Comparison of ENCODE assay signal across 18 cellular contexts in genomic region chr21:46220847-46221246, GRCh38. TPM values are rescaled to one million over a fixed set of nuclear protein-coding genes. Genes with fewer than 3 reads are reported as not detected.
DNase-seq lines count a peak whose midpoint lies in the region; ATAC-seq, FAIRE-seq and TF ChIP-seq lines count a peak whose summit lies in the region.
"Had no signal": no experiment of that assay in that cellular context is flagged by ENCODE, and none has a peak within 500 bp of the region (broad histone marks: within the 10 kb centered on the region; RNA-seq: fewer than 3 reads in every experiment).

No MANE protein-coding gene starts in this region.

- no peak for ATAC-seq in central memory CD8-positive, alpha-beta T cell (replicated peaks; ENCODE audit: extremely low read depth, poor library complexity, severe bottlenecking)
- ATAC-seq in memory B cell (ENCODE audit: low read depth) (no peak), HG03159 (IDR thresholded peaks at IDR 0.05; ENCODE audit: unreplicated experiment) (no peak)

- peak overlapping the region; percentile 39 for H3K27ac Mint-ChIP-seq in Calu3 (ENCODE audit: unreplicated experiment)
- H3K27ac Mint-ChIP-seq in central memory CD8-positive, alpha-beta T cell (ENCODE audit: low read depth): peak overlapping the region; percentile 80
- peak overlapping the region; percentile 45 for H3K27ac Mint-ChIP-seq in memory B cell
- H3K27ac Mint-ChIP-seq: B cell; CD4-positive, alpha-beta T cell had no signal

- H3K27ac ChIP-seq in substantia nigra (ENCODE audit: low read depth, low read length, poor library complexity, severe bottlenecking): peak overlapping the region; percentile 70
- H3K27ac ChIP-seq in small intestine (ENCODE audit: low read depth in 1 of 2, low read length in 1 of 2): no peak overlapping the region

- H3K9me3 Mint-ChIP-seq in Calu3 (ENCODE audit: low read depth, unreplicated experiment) (no peaks in the 10 kb centered on the region), memory B cell (no peaks in the 10 kb centered on the region)
- no peaks in the 10 kb centered on the region for H3K9me3 Mint-ChIP-seq in central memory CD8-positive, alpha-beta T cell
- H3K9me3 Mint-ChIP-seq: CD4-positive, alpha-beta T cell had no signal

- H3K36me3 ChIP-seq in small intestine (ENCODE audit: control insufficient read depth in 2 of 2, insufficient read depth in 2 of 2, low read length in 2 of 2): peaks cover 3 to 6% of the 10 kb centered on the region in 2 donors

- peaks cover 36% of the 10 kb centered on the region for H3K36me3 Mint-ChIP-seq in Calu3 (ENCODE audit: insufficient read depth, unreplicated experiment)
- peaks cover 15% of the 10 kb centered on the region for H3K36me3 Mint-ChIP-seq in central memory CD8-positive, alpha-beta T cell (ENCODE audit: insufficient read depth)
- H3K36me3 Mint-ChIP-seq in memory B cell: peaks cover 24% of the 10 kb centered on the region

- intact Hi-C loops in Calu3 (cut with micrococcal nuclease; ENCODE audit: unreplicated experiment): loop anchor here (10.0 kb wide), 1 partner anchor 76 kb away; no protein-coding TSS in a partner anchor

- BruUV-seq in Calu3 (replicated peaks; lab: Mats Ljungman, UMichigan): no TSS peak

- FAIRE-seq in small intestine (lab: Jason Lieb, UNC): no peak
- FAIRE-seq: A204.1, D721Med, GM19239 had no signal

- H3K27me3 ChIP-seq in small intestine (ENCODE audit: control insufficient read depth in 2 of 2, insufficient read depth in 2 of 2, low read length in 2 of 2): no peaks in the 10 kb centered on the region

- no peaks in the 10 kb centered on the region for H3K27me3 Mint-ChIP-seq in Calu3 (ENCODE audit: unreplicated experiment)
- no peaks in the 10 kb centered on the region for H3K27me3 Mint-ChIP-seq in central memory CD8-positive, alpha-beta T cell
- no peaks in the 10 kb centered on the region for H3K27me3 Mint-ChIP-seq in memory B cell
- H3K27me3 Mint-ChIP-seq: B cell; CD4-positive, alpha-beta T cell had no signal

- DNase-seq in Calu3 (no peak), memory B cell (ENCODE audit: low spot score in 2 of 2) (no peak), substantia nigra (lab: John Stamatoyannopoulos, UW) (no peak), SHP77 treated with DMSO at 0.1 percent for 48 hours (lab: John Stamatoyannopoulos, UW) (no peak), small intestine (no peak)
- no peak for DNase-seq in central memory CD8-positive, alpha-beta T cell (ENCODE audit: low spot score in 2 of 2)
- DNase-seq: C1 segment of cervical spinal cord; CD4-positive, alpha-beta T cell; DMS153; EL; GF-D8; GOT3; H9 had no signal

- TF ChIP-seq CTCF in Calu3 (IDR thresholded peaks at IDR 0.05; ENCODE audit: unreplicated experiment): no peak

- no peak overlapping the region for H3K4me3 ChIP-seq in small intestine (ENCODE audit: low read depth in 1 of 2, low read length in 2 of 2)

- no peak overlapping the region for H3K4me3 Mint-ChIP-seq in Calu3 (ENCODE audit: low read depth, unreplicated experiment)
- no peak overlapping the region for H3K4me3 Mint-ChIP-seq in central memory CD8-positive, alpha-beta T cell
- H3K4me3 Mint-ChIP-seq in memory B cell: no peak overlapping the region
- H3K4me3 Mint-ChIP-seq: B cell; CD4-positive, alpha-beta T cell; H9 had no signal

- CTCF ChIA-PET in Calu3 (lab: Charles Lee): no interaction called here

- H3K9me3 ChIP-seq in small intestine (ENCODE audit: control insufficient read depth, low read depth): no peaks in the 10 kb centered on the region

- no peaks in the 10 kb centered on the region for H3K4me1 ChIP-seq in small intestine (ENCODE audit: control insufficient read depth in 2 of 2, insufficient read depth in 1 of 2, low read depth in 1 of 2, low read length in 1 of 2)

- H3K4me1 Mint-ChIP-seq in Calu3 (ENCODE audit: low read depth, unreplicated experiment) (peaks cover 12% of the 10 kb centered on the region), memory B cell (peaks cover 10% of the 10 kb centered on the region)
- H3K4me1 Mint-ChIP-seq in central memory CD8-positive, alpha-beta T cell: peaks cover 24% of the 10 kb centered on the region
- H3K4me1 Mint-ChIP-seq: H9 had no signal

- WGBS in small intestine, 3 donors: 94 to 96% (median 94%) methylated on average over 8 of the region's 8 CpGs

RNA-seq across cellular contexts. Expression of gene LSS, which starts 7.7 kb away (rescaled TPM):
- total RNA-seq in Calu3 (2022): 53.3 and 55.1 TPM in 2 replicates
- polyA plus RNA-seq in small intestine: 10 to 100 TPM; 13.2 to 42.1 (median 23.9) TPM

RNA-seq across cellular contexts. Expression of gene SPATC1L, which starts 36.6 kb away (rescaled TPM):
- 4.4 and 5.5 TPM in 2 replicates for total RNA-seq in Calu3 (2022)
- 10 to 100 TPM in 1 of 3 donors, 1 to 10 TPM in 2; 2.9 to 10.4 (median 5.9) TPM for polyA plus RNA-seq in small intestine
